Comparison of ENCODE assay signal across 17 cellular contexts in the genomic region with DNA sequence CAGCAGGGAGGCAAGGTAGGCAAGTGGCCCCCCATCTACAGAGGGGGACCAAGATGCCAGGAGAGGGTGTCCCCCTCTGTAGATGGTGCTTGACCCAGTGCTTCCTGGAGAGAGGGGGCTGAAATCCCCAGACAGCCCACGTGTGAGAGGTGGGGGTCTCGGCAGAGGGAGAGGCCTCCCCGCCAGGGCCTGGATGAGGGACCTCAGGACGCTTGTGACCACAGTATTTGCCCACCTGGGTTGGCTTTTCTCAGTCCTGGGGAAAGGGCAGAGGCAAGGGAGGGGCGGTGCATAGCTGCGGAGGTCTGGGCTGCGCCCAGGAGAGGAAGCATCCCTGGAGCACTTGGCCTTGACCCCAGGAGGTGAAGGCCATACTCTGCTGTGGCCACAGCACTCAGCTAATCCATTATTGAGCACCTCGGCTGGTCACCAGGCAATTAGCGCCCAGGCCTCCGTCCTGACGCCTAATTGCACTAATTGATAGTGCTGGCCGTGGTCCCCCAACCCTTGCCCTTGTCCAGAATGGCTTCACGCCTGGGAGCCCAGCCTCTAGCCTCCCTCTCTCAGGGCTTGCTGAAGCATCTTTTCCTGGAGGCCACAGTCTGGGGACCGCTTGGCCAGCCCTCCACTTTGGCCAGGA. TPM values are rescaled to one million over a fixed set of nuclear protein-coding genes. Genes with fewer than 3 reads are reported as not detected.
A peak's percentile ranks its signal among the peaks of the same experiment; 100 is the strongest.
DNase-seq lines count a peak whose midpoint lies in the region; ATAC-seq, FAIRE-seq and TF ChIP-seq lines count a peak whose summit lies in the region.
"Had no signal": no experiment of that assay in that cellular context is flagged by ENCODE, and none has a peak within 500 bp of the region (broad histone marks: within the 10 kb centered on the region; RNA-seq: fewer than 3 reads in every experiment).

No MANE protein-coding gene starts in this region.

- TF ChIP-seq CTCF in SK-N-SH (IDR thresholded peaks at IDR 0.05) (no peak), activated B cell treated with CpG ODN at 0.5 μM for 24 hours (IDR thresholded peaks at IDR 0.05) (no peak), kidney (IDR thresholded peaks at IDR 0.05; ENCODE audit: borderline replicate concordance, extremely low read depth, insufficient read depth) (no peak)

- POLR2A ChIA-PET in SK-N-SH (lab: Yijun Ruan, JAX): no interaction called here
- POLR2A ChIA-PET in activated B cell treated with CpG ODN at 0.5 μM for 24 hours (lab: Charles Lee): no interaction called here

- no peaks in the 10 kb centered on the region for H3K27me3 ChIP-seq in SK-N-SH (ENCODE audit: insufficient read depth)
- H3K27me3 ChIP-seq: BLaER1 treated with 17β-estradiol and CSF1 and Interleukin-3, amounts not matched to agents 10 nM and 100 nM had no signal

- no peaks in the 10 kb centered on the region for H4K20me1 ChIP-seq in SK-N-SH (ENCODE audit: insufficient read depth)

- no peaks in the 10 kb centered on the region for H3K36me3 Mint-ChIP-seq in activated B cell treated with CpG ODN at 0.5 μM for 24 hours (ENCODE audit: low read depth)

- H3K79me2 ChIP-seq in SK-N-SH (ENCODE audit: insufficient read depth): no peaks in the 10 kb centered on the region

- TF ChIP-seq RAD21 in SK-N-SH (IDR thresholded peaks at IDR 0.05; ENCODE audit: low read length): no peak

- no peak overlapping the region for H3K9ac ChIP-seq in SK-N-SH
- no peak overlapping the region for H3K9ac ChIP-seq in kidney (ENCODE audit: low read length in 2 of 2)
- H3K9ac ChIP-seq: BLaER1 treated with 17β-estradiol and CSF1 and Interleukin-3, amounts not matched to agents 10 nM and 100 nM had no signal

- H3K36me3 ChIP-seq in SK-N-SH (replicated peaks in 1 of 2; ENCODE audit: control insufficient read depth in 1 of 2, insufficient read depth in 2 of 2, low read length in 1 of 2) (no peaks in the 10 kb centered on the region), kidney (ENCODE audit: control insufficient read depth in 1 of 2, insufficient read depth in 2 of 2, low read length in 2 of 2) (no peaks in the 10 kb centered on the region)
- H3K36me3 ChIP-seq: BLaER1 treated with 17β-estradiol and CSF1 and Interleukin-3, amounts not matched to agents 10 nM and 100 nM had no signal

- ATAC-seq in SK-N-SH treated with all-trans-retinoic acid at 6 μM for 48 hours (no peak), activated B cell treated with CpG ODN at 0.5 μM for 24 hours (ENCODE audit: low read depth) (no peak)
- ATAC-seq: Panc1 had no signal

- H3K4me1 Mint-ChIP-seq in activated B cell treated with CpG ODN at 0.5 μM for 24 hours: no peaks in the 10 kb centered on the region

- H3K4me1 ChIP-seq in SK-N-SH (ENCODE audit: control insufficient read depth in 1 of 2, insufficient read depth in 2 of 2, low read depth in 1 of 2, low read length in 1 of 2): peaks cover 0 to 4% of the 10 kb centered on the region in 2 experiments; a peak in 1 of 4 replicates
- H3K4me1 ChIP-seq in kidney (ENCODE audit: control insufficient read depth in 1 of 2, insufficient read depth in 1 of 2, low read depth in 1 of 2, low read length in 2 of 2): no peaks in the 10 kb centered on the region

- no peaks in the 10 kb centered on the region for H3K9me3 ChIP-seq in SK-N-SH
- H3K9me3 ChIP-seq in kidney (ENCODE audit: control insufficient read depth in 1 of 2, low read length in 2 of 2): peaks cover 0 to 9% of the 10 kb centered on the region in 2 donors

- H3K27me3 Mint-ChIP-seq in activated B cell treated with CpG ODN at 0.5 μM for 24 hours: no peaks in the 10 kb centered on the region

- CTCF ChIA-PET in SK-N-SH (lab: Yijun Ruan, JAX): no interaction called here
- CTCF ChIA-PET in activated B cell treated with CpG ODN at 0.5 μM for 24 hours (lab: Charles Lee): no interaction called here

- H3K9me3 Mint-ChIP-seq in activated B cell treated with CpG ODN at 0.5 μM for 24 hours: peaks cover 5% of the 10 kb centered on the region

- no peak overlapping the region for H3K4me2 ChIP-seq in SK-N-SH
- H3K4me2 ChIP-seq: BLaER1 treated with 17β-estradiol and CSF1 and Interleukin-3, amounts not matched to agents 10 nM and 100 nM had no signal

- no peak overlapping the region for H2AFZ ChIP-seq in SK-N-SH (ENCODE audit: low read depth)

- intact Hi-C loops in activated B cell treated with CpG ODN at 0.5 μM for 24 hours (cut with micrococcal nuclease) (no loop called here), kidney (cut with DNase I) (no loop called here)

- H3K9me2 ChIP-seq in SK-N-SH: no peaks in the 10 kb centered on the region

- no peak overlapping the region for H3K27ac Mint-ChIP-seq in activated B cell treated with CpG ODN at 0.5 μM for 24 hours

- H3K4me3 ChIP-seq in SK-N-SH (ENCODE audit: low read depth in 2 of 2, low read length in 1 of 2) (no peak overlapping the region), kidney (ENCODE audit: low read length in 2 of 2) (no peak overlapping the region)
- H3K4me3 ChIP-seq: BLaER1 treated with 17β-estradiol and CSF1 and Interleukin-3, amounts not matched to agents 10 nM and 100 nM had no signal

- H3F3A ChIP-seq in SK-N-SH (replicated peaks; ENCODE audit: insufficient read depth): no peaks in the 10 kb centered on the region

- FAIRE-seq in kidney (lab: Jason Lieb, UNC): no peak
- FAIRE-seq: H54 had no signal

- 24% methylated on average over 9 of the region's 14 CpGs for WGBS in SK-N-SH (ENCODE audit: low lambda C conversion rate)

- H3K27ac ChIP-seq in SK-N-SH (ENCODE audit: low read depth in 2 of 2, low read length in 1 of 2) (no peak overlapping the region), kidney (ENCODE audit: low read depth in 2 of 2, low read length in 2 of 2) (no peak overlapping the region)
- H3K27ac ChIP-seq: 22Rv1; BLaER1 treated with 17β-estradiol and CSF1 and Interleukin-3, amounts not matched to agents 10 nM and 100 nM had no signal

- H3K4me3 Mint-ChIP-seq in activated B cell treated with CpG ODN at 0.5 μM for 24 hours: no peak overlapping the region

- peak; percentile 6 for DNase-seq in SK-N-SH
- DNase-seq in activated B cell treated with CpG ODN at 0.5 μM for 24 hours: peak; percentile 3
- peak; percentile 58 for DNase-seq in kidney
- DNase-seq in stimulated activated CD8-positive, alpha-beta memory T cell treated with anti-CD3 and anti-CD28 coated beads, Interleukin-4, amount 100 ng/mL, for 48 hours: peak; percentile 7
- DNase-seq in activated CD4-positive, alpha-beta T cell treated with anti-CD3 and anti-CD28 coated beads, Interleukin-2, amount 50 U/mL, for 1 hour: no peak
- no peak for DNase-seq in activated CD4-positive, alpha-beta T cell treated with anti-CD3 and anti-CD28 coated beads, Interleukin-2, amount 50 U/mL, for 48 hours
- no peak for DNase-seq in superior temporal gyrus (ENCODE audit: extremely low spot score)
- DNase-seq: Kasumi-1, NCI-H1105 treated with DMSO at 0.1 percent for 48 hours, NCI-H187 treated with DMSO at 0.1 percent for 48 hours, NCI-H2171, NCI-H82 had no signal

- TF ChIP-seq EP300 in SK-N-SH (IDR thresholded peaks at IDR 0.05; ENCODE audit: borderline replicate concordance in 1 of 2, low read depth in 1 of 2, low read length in 1 of 2): no peak

TF ChIP-seq in SK-N-SH, 30 proteins besides CTCF, POLR2A, EP300 and RAD21 (continues in another document):
- TF ChIP-seq JUND (IDR thresholded peaks at IDR 0.05): no peak
- no peak for TF ChIP-seq GATA2 (CRISPR knock-in tag; IDR thresholded peaks at IDR 0.05)
- no peak for TF ChIP-seq MAX (IDR thresholded peaks at IDR 0.05; ENCODE audit: low read depth)
- no peak for TF ChIP-seq MEF2A (IDR thresholded peaks at IDR 0.05; ENCODE audit: borderline replicate concordance, low read depth)
- TF ChIP-seq USF2 (IDR thresholded peaks at IDR 0.05; ENCODE audit: borderline replicate concordance, low read depth, low read length): no peak

TF ChIP-seq in SK-N-SH treated with all-trans-retinoic acid at 6 μM for 48 hours, 23 proteins besides CTCF, POLR2A, EP300 and RAD21 (continues in another document):
- TF ChIP-seq ZFP3 (CRISPR knock-in tag; IDR thresholded peaks at IDR 0.05) (no peak), CSDC2 (CRISPR knock-in tag; IDR thresholded peaks at IDR 0.05) (no peak), CREB5 (CRISPR knock-in tag; IDR thresholded peaks at IDR 0.05; ENCODE audit: low read depth) (no peak), OSR1 (CRISPR knock-in tag; IDR thresholded peaks at IDR 0.05) (no peak)

RNA-seq across cellular contexts. Expression of gene HMX1, which starts 30.7 kb away (rescaled TPM):
- 0.11 and 0.20 TPM in 2 replicates for polyA plus RNA-seq in SK-N-SH (2012; rRNA removed)
- 0.12 and 0.24 TPM in 2 replicates for polyA plus RNA-seq in SK-N-SH (2012; cell fraction: cytosol; rRNA removed)
- polyA plus RNA-seq in SK-N-SH (2012; cell fraction: nucleus; rRNA removed): 0.07 and 0.11 TPM in 2 replicates
- not detected in 2 replicates for total RNA-seq in activated B cell treated with CpG ODN at 0.5 μM for 24 hours
- not detected for total RNA-seq in kidney
- not detected for polyA plus RNA-seq in kidney (ENCODE audit: insufficient read depth, low read depth, low replicate concordance)

Comparison
In these comparisons a context has a peak if more than half of its experiments do, and no peak if none do; other contexts are left out.
1. DNase-seq: peak in SK-N-SH (single experiment), activated B cell treated with CpG ODN at 0.5 μM for 24 hours (single experiment), kidney (single experiment) and stimulated activated CD8-positive, alpha-beta memory T cell treated with anti-CD3 and anti-CD28 coated beads, Interleukin-4, amount 100 ng/mL, for 48 hours (single experiment); none in activated CD4-positive, alpha-beta T cell treated with anti-CD3 and anti-CD28 coated beads, Interleukin-2, amount 50 U/mL, for 1 hour (single experiment), activated CD4-positive, alpha-beta T cell treated with anti-CD3 and anti-CD28 coated beads, Interleukin-2, amount 50 U/mL, for 48 hours (0 of 2) and superior temporal gyrus (single experiment).